ENCODE assay signal across 1 cellular context in genomic region chr1:197763769-197764168, GRCh38.
TF ChIP-seq lines count a peak whose summit lies in the region.

No MANE protein-coding gene starts in this region.

TF ChIP-seq in IMR-90, 13 proteins besides CTCF, POLR2A, EP300 and RAD21 (continued from another document):
- TF ChIP-seq ELK1 (IDR thresholded peaks at IDR 0.05; ENCODE audit: borderline replicate concordance, low read depth, low read length) (no peak), MAFK (IDR thresholded peaks at IDR 0.05; ENCODE audit: low read depth, low read length) (no peak), CHD1 (IDR thresholded peaks at IDR 0.05; ENCODE audit: low read depth, low read length) (no peak), RFX5 (IDR thresholded peaks at IDR 0.05; ENCODE audit: low read depth, low read length) (no peak), MXI1 (IDR thresholded peaks at IDR 0.05; ENCODE audit: borderline replicate concordance, low read depth, low read length) (no peak), NFE2L2 (IDR thresholded peaks at IDR 0.05; ENCODE audit: low read depth, low read length) (no peak), BHLHE40 (IDR thresholded peaks at IDR 0.05; ENCODE audit: low read depth, low read length) (no peak), SMC3 (IDR thresholded peaks at IDR 0.05; ENCODE audit: low read depth, low read length) (no peak), MAZ (IDR thresholded peaks at IDR 0.05; ENCODE audit: borderline replicate concordance, low read depth, low read length) (no peak)
